In genomic region chr1:163170331-163170730, GRCh38 we compare ENCODE assay signal across 24 cellular contexts.
A peak's percentile ranks its signal among the peaks of the same experiment; 100 is the strongest.
DNase-seq lines count a peak whose midpoint lies in the region; ATAC-seq, FAIRE-seq and TF ChIP-seq lines count a peak whose summit lies in the region.
"Had no signal": no experiment of that assay in that cellular context is flagged by ENCODE, and none has a peak within 500 bp of the region (broad histone marks: within the 10 kb centered on the region; RNA-seq: fewer than 3 reads in every experiment).

No MANE protein-coding gene starts in this region.

- peak overlapping the region; percentile 55 for H2AFZ ChIP-seq in ACC112 (ENCODE audit: low read length, unreplicated experiment)
- H2AFZ ChIP-seq: GM23338, PC-9 had no signal

- no peak overlapping the region for H3K4me3 Mint-ChIP-seq in effector memory CD8-positive, alpha-beta T cell
- H3K4me3 Mint-ChIP-seq: activated T-cell treated with anti-CD3 and anti-CD28 coated beads, Interleukin-2, amount 50 U/mL, for 72 hours; central memory CD8-positive, alpha-beta T cell; GM23338; natural killer cell treated with Interleukin-12 subunit alpha and Interleukin-12 subunit beta and Interleukin-15 and Interleukin-18, amount 100 ng/mL, for 72 hours had no signal

- peaks cover 20 to 28% of the 10 kb centered on the region in 2 donors for H3K27me3 Mint-ChIP-seq in effector memory CD8-positive, alpha-beta T cell

- DNase-seq in HCEC 1CT: peak; percentile 45
- DNase-seq in choroid plexus epithelial cell (ENCODE audit: low read depth): peak; percentile 55
- no peak for DNase-seq in activated CD8-positive, alpha-beta memory T cell treated with anti-CD3 and anti-CD28 coated beads for 24 hours
- DNase-seq in D721Med (ENCODE audit: insufficient read length, low spot score): no peak
- DNase-seq in effector memory CD8-positive, alpha-beta T cell: no peak
- DNase-seq: activated T-cell treated with anti-CD3 and anti-CD28 coated beads, Interleukin-2, amount 50 U/mL, for 72 hours; DND-41; effector CD4-positive, alpha-beta T cell; foreskin keratinocyte; NCI-H187 treated with DMSO at 0.1 percent for 48 hours; PC-9; stimulated activated CD4-positive, alpha-beta T cell treated with anti-CD3 and anti-CD28 coated beads, Interleukin-4, amount 100 ng/mL, for 1 hour; stomach; T-helper 9 cell had no signal

- FAIRE-seq in islet of Langerhans (lab: Jason Lieb, UNC) (peak; percentile 61), D721Med (lab: Jason Lieb, UNC) (no peak)
- FAIRE-seq: GM18507, K562 had no signal

- H3K79me2 ChIP-seq in ACC112 (ENCODE audit: control insufficient read depth, insufficient read depth, low read length, unreplicated experiment): no peaks in the 10 kb centered on the region

- no peak for ATAC-seq in GM21529 (IDR thresholded peaks at IDR 0.05; ENCODE audit: unreplicated experiment)
- ATAC-seq in effector memory CD8-positive, alpha-beta T cell (replicated peaks): no peak
- ATAC-seq: activated T-cell treated with anti-CD3 and anti-CD28 coated beads, Interleukin-2, amount 50 U/mL, for 72 hours; natural killer cell treated with Interleukin-12 subunit alpha and Interleukin-12 subunit beta and Interleukin-15 and Interleukin-18, amount 100 ng/mL, for 72 hours had no signal

- H3K36me3 ChIP-seq in ACC112 (ENCODE audit: insufficient read depth, low read length): no peaks in the 10 kb centered on the region
- H3K36me3 ChIP-seq: stomach had no signal

- H3K4me3 ChIP-seq in ACC112 (ENCODE audit: low read depth, low read length) (peak overlapping the region; percentile 45; the same call in 1 of the 2 replicates), choroid plexus epithelial cell (ENCODE audit: low read depth, low read length) (no peak overlapping the region)
- H3K4me3 ChIP-seq: GM23338, K562, PC-9, skin epidermis, stomach had no signal

- H3K36me3 Mint-ChIP-seq in effector memory CD8-positive, alpha-beta T cell (ENCODE audit: insufficient read depth): no peaks in the 10 kb centered on the region
- H3K36me3 Mint-ChIP-seq: natural killer cell treated with Interleukin-12 subunit alpha and Interleukin-12 subunit beta and Interleukin-15 and Interleukin-18, amount 100 ng/mL, for 72 hours had no signal

- peak overlapping the region; percentile 87 for H3K27ac ChIP-seq in ACC112 (ENCODE audit: low read depth, low read length)
- H3K27ac ChIP-seq: foreskin keratinocyte, PC-9, skin epidermis had no signal

- H3K27ac Mint-ChIP-seq in effector memory CD8-positive, alpha-beta T cell: no peak overlapping the region
- H3K27ac Mint-ChIP-seq: activated T-cell treated with anti-CD3 and anti-CD28 coated beads, Interleukin-2, amount 50 U/mL, for 72 hours; GM23338; natural killer cell treated with Interleukin-12 subunit alpha and Interleukin-12 subunit beta and Interleukin-15 and Interleukin-18, amount 100 ng/mL, for 72 hours; progenitor cell of endocrine pancreas had no signal

- no peaks in the 10 kb centered on the region for H3K4me1 Mint-ChIP-seq in effector memory CD8-positive, alpha-beta T cell (ENCODE audit: low read depth in 2 of 2)
- H3K4me1 Mint-ChIP-seq: central memory CD8-positive, alpha-beta T cell had no signal

- no peak for TF ChIP-seq CTCF in choroid plexus epithelial cell (conservative IDR thresholded peaks at IDR 0.05; ENCODE audit: low read depth, low read length)
- no peak for TF ChIP-seq CTCF in D721Med (IDR thresholded peaks at IDR 0.05; ENCODE audit: insufficient read depth, missing control alignments)

- no peaks in the 10 kb centered on the region for H3K9me3 Mint-ChIP-seq in effector memory CD8-positive, alpha-beta T cell
- H3K9me3 Mint-ChIP-seq: activated T-cell treated with anti-CD3 and anti-CD28 coated beads, Interleukin-2, amount 50 U/mL, for 72 hours; central memory CD8-positive, alpha-beta T cell; GM23338; natural killer cell treated with Interleukin-12 subunit alpha and Interleukin-12 subunit beta and Interleukin-15 and Interleukin-18, amount 100 ng/mL, for 72 hours had no signal

- no peaks in the 10 kb centered on the region for H3K27me3 ChIP-seq in ACC112 (ENCODE audit: insufficient read depth, low read length)
- H3K27me3 ChIP-seq: foreskin keratinocyte, stomach had no signal

- peaks cover 80% of the 10 kb centered on the region for H3K4me1 ChIP-seq in ACC112 (ENCODE audit: control insufficient read depth, insufficient read depth, low read length, unreplicated experiment)

Comparison
In these comparisons a context has a peak if more than half of its experiments do, and no peak if none do; other contexts are left out.
1. DNase-seq: peak in HCEC 1CT (single experiment) and choroid plexus epithelial cell (single experiment); none in activated CD8-positive, alpha-beta memory T cell treated with anti-CD3 and anti-CD28 coated beads for 24 hours (single experiment), D721Med (single experiment) and effector memory CD8-positive, alpha-beta T cell (0 of 3).